In the genomic region with DNA sequence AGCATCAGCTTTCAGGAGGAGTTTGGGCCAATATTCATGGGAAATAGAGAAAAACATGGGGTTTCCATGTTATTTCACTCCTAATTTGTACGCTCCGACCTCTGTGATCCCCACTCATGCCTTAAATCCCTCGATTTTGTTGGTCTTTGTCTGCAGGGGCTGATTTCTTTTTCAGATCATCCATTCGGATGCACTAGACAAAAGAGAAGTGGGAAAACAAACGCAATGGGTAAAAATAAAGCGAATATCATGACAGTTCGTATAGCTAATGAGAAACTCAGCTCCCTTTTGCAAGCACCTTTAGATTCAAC, we compare ENCODE assay signal across 8 cellular contexts. TPM values are rescaled to one million over a fixed set of nuclear protein-coding genes. Genes with fewer than 3 reads are reported as not detected.
DNase-seq lines count a peak whose midpoint lies in the region; ATAC-seq and TF ChIP-seq lines count a peak whose summit lies in the region.

No MANE protein-coding gene starts in this region.

- peak overlapping the region; percentile 61 for H2AFZ ChIP-seq in neural progenitor cell (replicated peaks)

- peak overlapping the region; percentile 83 for H3K4me2 ChIP-seq in neural progenitor cell

- H3K27ac ChIP-seq in CD4-positive, CD25-positive, alpha-beta regulatory T cell (ENCODE audit: insufficient read depth, low read length, poor library complexity, severe bottlenecking) = peak overlapping the region; percentile 71
- H3K27ac ChIP-seq in ectodermal cell (ENCODE audit: insufficient read depth, low read depth, low read length, poor library complexity, severe bottlenecking) (no peak overlapping the region), neural progenitor cell (no peak overlapping the region)

- H3K36me3 Mint-ChIP-seq in CD4-positive, CD25-positive, alpha-beta regulatory T cell = no peaks in the 10 kb centered on the region
- H3K36me3 Mint-ChIP-seq in neural progenitor cell = peaks cover 6% of the 10 kb centered on the region

- H3K27ac Mint-ChIP-seq in CD4-positive, CD25-positive, alpha-beta regulatory T cell = peak overlapping the region in 2 of 3 donors; percentile 80 to 95
- peak overlapping the region; percentile 94 for H3K27ac Mint-ChIP-seq in neural progenitor cell

- no peak for TF ChIP-seq POLR2A in lower leg skin (IDR thresholded peaks at IDR 0.05)

- H3K36me3 ChIP-seq in CD4-positive, CD25-positive, alpha-beta regulatory T cell (ENCODE audit: control insufficient read depth, insufficient read depth, low read length) = peaks cover 5% of the 10 kb centered on the region
- H3K36me3 ChIP-seq in ectodermal cell (ENCODE audit: control insufficient read depth, insufficient read depth, low read length) (no peaks in the 10 kb centered on the region), neural progenitor cell (no peaks in the 10 kb centered on the region)

- 4 to 9% methylated on average over 7 of the region's 7 CpGs for WGBS in ectodermal cell, 2 experiments
- WGBS in lower leg skin, 2 donors = 3 to 55% methylated on average over 7 of the region's 7 CpGs

- no peaks in the 10 kb centered on the region for H3K9me3 ChIP-seq in CD4-positive, CD25-positive, alpha-beta regulatory T cell (ENCODE audit: control insufficient read depth in 2 of 2, low read length in 2 of 2)
- H3K9me3 ChIP-seq in ectodermal cell (ENCODE audit: control insufficient read depth, low read length) = no peaks in the 10 kb centered on the region
- no peaks in the 10 kb centered on the region for H3K9me3 ChIP-seq in neural progenitor cell (ENCODE audit: low read depth)

- no peaks in the 10 kb centered on the region for H3F3A ChIP-seq in neural progenitor cell (ENCODE audit: low read depth)

- no peaks in the 10 kb centered on the region for H3K27me3 Mint-ChIP-seq in CD4-positive, CD25-positive, alpha-beta regulatory T cell
- peaks cover 3% of the 10 kb centered on the region for H3K27me3 Mint-ChIP-seq in neural progenitor cell (ENCODE audit: insufficient read depth, low read depth)

- H4K20me1 ChIP-seq in neural progenitor cell (ENCODE audit: low read depth) = peaks cover 16% of the 10 kb centered on the region

- no peak for ATAC-seq in CD4-positive, CD25-positive, alpha-beta regulatory T cell (ENCODE audit: low read depth in 2 of 2)

- H3K79me2 ChIP-seq in neural progenitor cell (ENCODE audit: low read depth) = peaks cover 20% of the 10 kb centered on the region

- TF ChIP-seq CTCF in LNCaP clone FGC (IDR thresholded peaks at IDR 0.05; ENCODE audit: control insufficient read depth, extremely low read depth, insufficient read depth) (no peak), neural progenitor cell (IDR thresholded peaks at IDR 0.05) (no peak), lower leg skin (IDR thresholded peaks at IDR 0.05) (no peak)

- peak overlapping the region; percentile 91 to 98 (median 94) for H3K4me3 Mint-ChIP-seq in CD4-positive, CD25-positive, alpha-beta regulatory T cell
- peak overlapping the region; percentile 97 for H3K4me3 Mint-ChIP-seq in neural progenitor cell

- peaks cover 0 to 28% (median 13%) of the 10 kb centered on the region in 4 donors for H3K4me1 Mint-ChIP-seq in CD4-positive, CD25-positive, alpha-beta regulatory T cell
- peaks cover 33% of the 10 kb centered on the region for H3K4me1 Mint-ChIP-seq in neural progenitor cell

- no peak overlapping the region for H3K9ac ChIP-seq in neural progenitor cell

- intact Hi-C loops in lower leg skin (cut with DNase I; ENCODE audit: low total_unique reads) = no loop called here

- no peaks in the 10 kb centered on the region for H3K27me3 ChIP-seq in CD4-positive, CD25-positive, alpha-beta regulatory T cell (ENCODE audit: control insufficient read depth, insufficient read depth, low read length)
- H3K27me3 ChIP-seq in ectodermal cell (ENCODE audit: control insufficient read depth, insufficient read depth, low read length, poor library complexity, severe bottlenecking) = no peaks in the 10 kb centered on the region
- no peaks in the 10 kb centered on the region for H3K27me3 ChIP-seq in neural progenitor cell

- peaks cover 6% of the 10 kb centered on the region for H3K4me1 ChIP-seq in CD4-positive, CD25-positive, alpha-beta regulatory T cell (ENCODE audit: control insufficient read depth, insufficient read depth, low read length, poor library complexity, severe bottlenecking)
- H3K4me1 ChIP-seq in ectodermal cell (ENCODE audit: control insufficient read depth, insufficient read depth, low read length) = peaks cover 4% of the 10 kb centered on the region
- H3K4me1 ChIP-seq in neural progenitor cell = no peaks in the 10 kb centered on the region

- no peak for DNase-seq in CD4-positive, CD25-positive, alpha-beta regulatory T cell
- DNase-seq in LNCaP clone FGC (ENCODE audit: low read depth) (no peak), neural progenitor cell (ENCODE audit: low spot score) (no peak), NCI-H2196 treated with DMSO at 0.1 percent for 48 hours (lab: John Stamatoyannopoulos, UW; ENCODE audit: unreplicated experiment) (no peak), NCI-H345 treated with DMSO at 0.1 percent for 48 hours (lab: John Stamatoyannopoulos, UW; ENCODE audit: unreplicated experiment) (no peak), lower leg skin (ENCODE audit: low spot score in 2 of 2) (no peak)
- no peak for DNase-seq in activated effector memory CD4-positive, alpha-beta T cell treated with anti-CD3 and anti-CD28 coated beads, Interleukin-2, amount 50 U/mL, for 16 hours

- peak overlapping the region; percentile 87 for H3K4me3 ChIP-seq in CD4-positive, CD25-positive, alpha-beta regulatory T cell (ENCODE audit: low read depth, low read length)
- H3K4me3 ChIP-seq in LNCaP clone FGC (ENCODE audit: low read depth, low read length) (peak overlapping the region; percentile 79), ectodermal cell (ENCODE audit: insufficient read depth, low read depth, low read length) (peak overlapping the region; percentile 62), neural progenitor cell (peak overlapping the region; percentile 73), lower leg skin (ENCODE audit: low read depth, poor library complexity, severe bottlenecking) (no peak overlapping the region)

- H3K9me3 Mint-ChIP-seq in CD4-positive, CD25-positive, alpha-beta regulatory T cell = no peaks in the 10 kb centered on the region
- no peaks in the 10 kb centered on the region for H3K9me3 Mint-ChIP-seq in neural progenitor cell

RNA-seq across cellular contexts. Expression of gene PABIR2, which starts 0.3 kb away (rescaled TPM):
- 48.7 TPM for total RNA-seq in CD4-positive, CD25-positive, alpha-beta regulatory T cell
- polyA plus RNA-seq in CD4-positive, CD25-positive, alpha-beta regulatory T cell = 1 to 10 TPM; 5.1 to 8.2 (median 6.6) TPM
- polyA plus RNA-seq in ectodermal cell (2013, experiment 1 of 4) = 41.3 TPM
- 35.1 TPM for polyA plus RNA-seq in ectodermal cell (2013, experiment 2 of 4)
- 30.2 TPM for polyA plus RNA-seq in ectodermal cell (2013, experiment 3 of 4)
- polyA plus RNA-seq in ectodermal cell (2013, experiment 4 of 4) = 35.7 TPM
- 33.1 and 54.5 TPM in 2 replicates for total RNA-seq in neural progenitor cell (ENCODE audit: low replicate concordance)
- total RNA-seq in lower leg skin = 10 to 100 TPM in 3 of 4 donors, 1 to 10 TPM in 1; 7.0 to 19.4 (median 13.1) TPM
